18 cellular contexts compared by ENCODE assay signal in genomic region chr2:11901351-11902069, GRCh38.
"Had no signal": no experiment of that assay in that cellular context is flagged by ENCODE, and none has a peak within 500 bp of the region (broad histone marks: within the 10 kb centered on the region; RNA-seq: fewer than 3 reads in every experiment).

No MANE protein-coding gene starts in this region.

- H3K4me2 ChIP-seq: hepatocyte, neural progenitor cell had no signal

- H3K27me3 ChIP-seq: gastroesophageal sphincter, hepatocyte, neural progenitor cell, spleen, suprapubic skin, tibial nerve had no signal

- H3K36me3 Mint-ChIP-seq: activated naive CD8-positive, alpha-beta T cell; naive thymus-derived CD8-positive, alpha-beta T cell; neural progenitor cell had no signal

- H3K79me2 ChIP-seq: hepatocyte had no signal

- H3K27me3 Mint-ChIP-seq: activated naive CD8-positive, alpha-beta T cell; naive thymus-derived CD8-positive, alpha-beta T cell had no signal

- DNase-seq: activated CD4-positive, alpha-beta T cell treated with anti-CD3 and anti-CD28 coated beads for 48 hours; activated CD4-positive, alpha-beta T cell treated with anti-CD3 and anti-CD28 coated beads, Interleukin-2, amount 50 U/mL, for 48 hours; activated CD8-positive, alpha-beta memory T cell treated with anti-CD3 and anti-CD28 coated beads for 24 hours; activated effector memory CD4-positive, alpha-beta T cell treated with Interleukin-2 at 50 U/mL for 16 hours; activated naive CD4-positive, alpha-beta T cell treated with Interleukin-2 at 50 U/mL for 16 hours; anterior cingulate cortex; effector CD8-positive, alpha-beta T cell; naive thymus-derived CD8-positive, alpha-beta T cell; occipital lobe; right cardiac atrium; spleen; stimulated activated naive CD4-positive, alpha-beta T cell had no signal

- H2AFZ ChIP-seq: hepatocyte, neural progenitor cell had no signal

- H3K27ac Mint-ChIP-seq: activated naive CD8-positive, alpha-beta T cell; neural progenitor cell had no signal

- H3K4me1 ChIP-seq: gastroesophageal sphincter, suprapubic skin, tibial nerve had no signal

- ATAC-seq: gastroesophageal sphincter; naive thymus-derived CD8-positive, alpha-beta T cell; right cardiac atrium had no signal

- H3K9me3 ChIP-seq: gastroesophageal sphincter, spleen, suprapubic skin, tibial nerve had no signal

- H3K9me3 Mint-ChIP-seq: naive thymus-derived CD8-positive, alpha-beta T cell had no signal

- H3K4me3 Mint-ChIP-seq: activated naive CD8-positive, alpha-beta T cell; naive thymus-derived CD8-positive, alpha-beta T cell; neural progenitor cell had no signal

- H3K4me3 ChIP-seq: gastroesophageal sphincter, hepatocyte, neural progenitor cell, spleen, suprapubic skin, tibial nerve had no signal

- H3K27ac ChIP-seq: gastroesophageal sphincter, hepatocyte, neural progenitor cell, spleen, suprapubic skin, tibial nerve had no signal

- H3K36me3 ChIP-seq: gastroesophageal sphincter, neural progenitor cell, spleen, suprapubic skin, tibial nerve had no signal
